ENCODE assay signal across 9 cellular contexts in the genomic region with DNA sequence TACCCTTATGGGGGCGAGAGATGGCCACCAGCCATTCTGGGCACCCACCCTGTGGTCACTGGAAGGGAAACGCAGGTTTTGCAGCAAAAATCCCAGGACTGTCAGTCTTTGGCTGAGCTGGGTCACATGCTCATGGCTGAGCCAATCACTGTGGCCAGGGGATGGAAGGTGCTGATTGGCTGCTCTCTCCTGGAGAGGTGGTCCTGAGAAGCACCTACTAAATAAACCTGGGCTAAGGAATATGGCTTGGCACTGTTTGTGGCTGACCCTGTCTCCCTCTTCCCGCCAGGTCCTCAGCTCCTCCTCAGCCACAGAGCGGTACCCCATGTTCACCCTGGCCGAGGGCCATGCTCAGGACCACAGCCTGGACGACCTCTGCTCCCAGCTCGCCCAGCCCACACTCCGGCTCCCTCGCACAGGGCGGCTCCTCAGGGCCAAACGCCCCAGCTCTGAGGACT. TPM values are rescaled to one million over a fixed set of nuclear protein-coding genes. Genes with fewer than 3 reads are reported as not detected.
DNase-seq lines count a peak whose midpoint lies in the region; ATAC-seq and TF ChIP-seq lines count a peak whose summit lies in the region.
"Had no signal": no experiment of that assay in that cellular context is flagged by ENCODE, and none has a peak within 500 bp of the region (broad histone marks: within the 10 kb centered on the region; RNA-seq: fewer than 3 reads in every experiment).

No MANE protein-coding gene starts in this region.

- peak overlapping the region; percentile 66 for H3K27ac ChIP-seq in naive thymus-derived CD4-positive, alpha-beta T cell (ENCODE audit: low read depth, low read length)
- H3K27ac ChIP-seq: gastrocnemius medialis had no signal

- H3K27me3 ChIP-seq in naive thymus-derived CD4-positive, alpha-beta T cell (ENCODE audit: control insufficient read depth in 2 of 2, insufficient read depth in 2 of 2, low read length in 2 of 2): no peaks in the 10 kb centered on the region
- H3K27me3 ChIP-seq: gastrocnemius medialis had no signal

- H3K4me3 Mint-ChIP-seq in activated naive CD4-positive, alpha-beta T cell treated with anti-CD3 and anti-CD28 coated beads, Interleukin-2, amount 10 ng/mL, durations not matched to agents 7 days and 5 days: no peak overlapping the region
- H3K4me3 Mint-ChIP-seq in naive thymus-derived CD4-positive, alpha-beta T cell: peak overlapping the region in 8 of 10 donors; percentile 21 to 82 (median 79)

- DNase-seq in DMS53 (lab: John Stamatoyannopoulos, UW) (peak; percentile 39), DMS53 treated with DMSO at 0.1 percent for 48 hours (lab: John Stamatoyannopoulos, UW; ENCODE audit: unreplicated experiment) (no peak), NCI-H187 treated with DMSO at 0.1 percent for 48 hours (lab: John Stamatoyannopoulos, UW) (no peak), KG1 (lab: John Stamatoyannopoulos, UW) (no peak), cerebellum (ENCODE audit: low spot score) (no peak)
- peak; percentile 37 for DNase-seq in activated naive CD4-positive, alpha-beta T cell treated with anti-CD3 and anti-CD28 coated beads, Interleukin-2, amount 10 ng/mL, durations not matched to agents 7 days and 5 days
- peak in 2 of 9 donors; percentile 16 to 35 for DNase-seq in naive thymus-derived CD4-positive, alpha-beta T cell
- DNase-seq: gastrocnemius medialis had no signal

- no peak for TF ChIP-seq EP300 in Ishikawa (IDR thresholded peaks at IDR 0.05; ENCODE audit: borderline replicate concordance)

- peak overlapping the region; percentile 97 for H3K27ac Mint-ChIP-seq in activated naive CD4-positive, alpha-beta T cell treated with anti-CD3 and anti-CD28 coated beads, Interleukin-2, amount 10 ng/mL, durations not matched to agents 7 days and 5 days
- peak overlapping the region in 8 of 9 donors; percentile 81 to 96 (median 94) for H3K27ac Mint-ChIP-seq in naive thymus-derived CD4-positive, alpha-beta T cell

- peaks cover 41 to 54% of the 10 kb centered on the region in 2 donors for H3K4me1 ChIP-seq in naive thymus-derived CD4-positive, alpha-beta T cell (ENCODE audit: control insufficient read depth in 2 of 2, insufficient read depth in 2 of 2, low read length in 2 of 2)
- H3K4me1 ChIP-seq: gastrocnemius medialis had no signal

- no peak overlapping the region for H3K4me3 ChIP-seq in naive thymus-derived CD4-positive, alpha-beta T cell (ENCODE audit: low read length)
- H3K4me3 ChIP-seq: gastrocnemius medialis had no signal

- H3K9me3 ChIP-seq in naive thymus-derived CD4-positive, alpha-beta T cell (ENCODE audit: control insufficient read depth in 2 of 3, low read length in 3 of 3): no peaks in the 10 kb centered on the region
- H3K9me3 ChIP-seq: gastrocnemius medialis had no signal

- H3K9me3 Mint-ChIP-seq in activated naive CD4-positive, alpha-beta T cell treated with anti-CD3 and anti-CD28 coated beads, Interleukin-2, amount 10 ng/mL, durations not matched to agents 7 days and 5 days: no peaks in the 10 kb centered on the region
- no peaks in the 10 kb centered on the region for H3K9me3 Mint-ChIP-seq in naive thymus-derived CD4-positive, alpha-beta T cell

- ATAC-seq in naive thymus-derived CD4-positive, alpha-beta T cell: peak; percentile 42

- CTCF ChIA-PET in activated naive CD4-positive, alpha-beta T cell treated with anti-CD3 and anti-CD28 coated beads, Interleukin-2, amount 10 ng/mL, durations not matched to agents 7 days and 5 days (lab: Charles Lee): interaction anchor here (0.8 to 2.5 kb wide), 12 partner anchors 11 to 281 kb away, joined by 3 to 12 read pairs (median 4); partner anchors contain the start of genes ICAM1 and KRI1
- CTCF ChIA-PET in naive thymus-derived CD4-positive, alpha-beta T cell (lab: Charles Lee): interaction anchor here (0.5 to 2.2 kb wide), 6 partner anchors 9 to 91 kb away, joined by 3 to 6 read pairs (median 4); no protein-coding TSS in a partner anchor

- H3K27me3 Mint-ChIP-seq in activated naive CD4-positive, alpha-beta T cell treated with anti-CD3 and anti-CD28 coated beads, Interleukin-2, amount 10 ng/mL, durations not matched to agents 7 days and 5 days: no peaks in the 10 kb centered on the region
- no peaks in the 10 kb centered on the region for H3K27me3 Mint-ChIP-seq in naive thymus-derived CD4-positive, alpha-beta T cell

- H3K4me1 Mint-ChIP-seq in activated naive CD4-positive, alpha-beta T cell treated with anti-CD3 and anti-CD28 coated beads, Interleukin-2, amount 10 ng/mL, durations not matched to agents 7 days and 5 days: peaks cover 58% of the 10 kb centered on the region
- H3K4me1 Mint-ChIP-seq in naive thymus-derived CD4-positive, alpha-beta T cell: peaks cover 22 to 58% (median 41%) of the 10 kb centered on the region in 7 donors

- no peak for TF ChIP-seq RAD21 in Ishikawa (IDR thresholded peaks at IDR 0.05; ENCODE audit: low read depth)

- peaks cover 60% of the 10 kb centered on the region for H3K36me3 Mint-ChIP-seq in activated naive CD4-positive, alpha-beta T cell treated with anti-CD3 and anti-CD28 coated beads, Interleukin-2, amount 10 ng/mL, durations not matched to agents 7 days and 5 days
- peaks cover 0 to 32% (median 7%) of the 10 kb centered on the region in 5 donors for H3K36me3 Mint-ChIP-seq in naive thymus-derived CD4-positive, alpha-beta T cell

- intact Hi-C loops in naive thymus-derived CD4-positive, alpha-beta T cell (cut with micrococcal nuclease): loop anchor here in 1 of 2 donors (5.0 kb wide), 1 partner anchor 45 kb away; no protein-coding TSS in a partner anchor

- H3K36me3 ChIP-seq in naive thymus-derived CD4-positive, alpha-beta T cell (ENCODE audit: control insufficient read depth in 2 of 3, insufficient read depth in 3 of 3, low read length in 3 of 3): peaks cover 21 to 76% (median 23%) of the 10 kb centered on the region in 3 experiments

- POLR2A ChIA-PET in naive thymus-derived CD4-positive, alpha-beta T cell (lab: Charles Lee): interaction anchor here (0.6 to 6.8 kb wide), 11 partner anchors 8 to 1260 kb away, joined by 3 to 77 read pairs (median 4); partner anchors contain the start of genes CDKN2D and KRI1

TF ChIP-seq in Ishikawa, 13 proteins besides CTCF, POLR2A, EP300 and RAD21:
- TF ChIP-seq, protein P1, sequence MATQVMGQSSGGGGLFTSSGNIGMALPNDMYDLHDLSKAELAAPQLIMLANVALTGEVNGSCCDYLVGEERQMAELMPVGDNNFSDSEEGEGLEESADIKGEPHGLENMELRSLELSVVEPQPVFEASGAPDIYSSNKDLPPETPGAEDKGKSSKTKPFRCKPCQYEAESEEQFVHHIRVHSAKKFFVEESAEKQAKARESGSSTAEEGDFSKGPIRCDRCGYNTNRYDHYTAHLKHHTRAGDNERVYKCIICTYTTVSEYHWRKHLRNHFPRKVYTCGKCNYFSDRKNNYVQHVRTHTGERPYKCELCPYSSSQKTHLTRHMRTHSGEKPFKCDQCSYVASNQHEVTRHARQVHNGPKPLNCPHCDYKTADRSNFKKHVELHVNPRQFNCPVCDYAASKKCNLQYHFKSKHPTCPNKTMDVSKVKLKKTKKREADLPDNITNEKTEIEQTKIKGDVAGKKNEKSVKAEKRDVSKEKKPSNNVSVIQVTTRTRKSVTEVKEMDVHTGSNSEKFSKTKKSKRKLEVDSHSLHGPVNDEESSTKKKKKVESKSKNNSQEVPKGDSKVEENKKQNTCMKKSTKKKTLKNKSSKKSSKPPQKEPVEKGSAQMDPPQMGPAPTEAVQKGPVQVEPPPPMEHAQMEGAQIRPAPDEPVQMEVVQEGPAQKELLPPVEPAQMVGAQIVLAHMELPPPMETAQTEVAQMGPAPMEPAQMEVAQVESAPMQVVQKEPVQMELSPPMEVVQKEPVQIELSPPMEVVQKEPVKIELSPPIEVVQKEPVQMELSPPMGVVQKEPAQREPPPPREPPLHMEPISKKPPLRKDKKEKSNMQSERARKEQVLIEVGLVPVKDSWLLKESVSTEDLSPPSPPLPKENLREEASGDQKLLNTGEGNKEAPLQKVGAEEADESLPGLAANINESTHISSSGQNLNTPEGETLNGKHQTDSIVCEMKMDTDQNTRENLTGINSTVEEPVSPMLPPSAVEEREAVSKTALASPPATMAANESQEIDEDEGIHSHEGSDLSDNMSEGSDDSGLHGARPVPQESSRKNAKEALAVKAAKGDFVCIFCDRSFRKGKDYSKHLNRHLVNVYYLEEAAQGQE (IDR thresholded peaks at IDR 0.05; ENCODE audit: low read depth): no peak
- TF ChIP-seq, protein P2, sequence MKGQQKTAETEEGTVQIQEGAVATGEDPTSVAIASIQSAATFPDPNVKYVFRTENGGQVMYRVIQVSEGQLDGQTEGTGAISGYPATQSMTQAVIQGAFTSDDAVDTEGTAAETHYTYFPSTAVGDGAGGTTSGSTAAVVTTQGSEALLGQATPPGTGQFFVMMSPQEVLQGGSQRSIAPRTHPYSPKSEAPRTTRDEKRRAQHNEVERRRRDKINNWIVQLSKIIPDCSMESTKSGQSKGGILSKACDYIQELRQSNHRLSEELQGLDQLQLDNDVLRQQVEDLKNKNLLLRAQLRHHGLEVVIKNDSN (IDR thresholded peaks at IDR 0.05): peak; percentile 92
- TF ChIP-seq FOXM1 (IDR thresholded peaks at IDR 0.05; ENCODE audit: borderline replicate concordance, low read depth) (no peak), TAF1 (IDR thresholded peaks at IDR 0.05; ENCODE audit: low read depth) (no peak)

RNA-seq across cellular contexts. Expression of gene ATG4D, which starts 8.9 kb away (rescaled TPM):
- 10 to 100 TPM; 41.7 to 70.3 (median 56.7) TPM for total RNA-seq in naive thymus-derived CD4-positive, alpha-beta T cell
- polyA plus RNA-seq in naive thymus-derived CD4-positive, alpha-beta T cell: 10 to 100 TPM; 12.9 to 21.8 TPM
- total RNA-seq in cerebellum: 10.3 TPM

RNA-seq across cellular contexts. Expression of gene KRI1, which starts 13.2 kb away (rescaled TPM):
- total RNA-seq in naive thymus-derived CD4-positive, alpha-beta T cell: 10 to 100 TPM; 48.4 to 84.1 (median 60.4) TPM
- 10 to 100 TPM; 13.7 to 47.6 TPM for polyA plus RNA-seq in naive thymus-derived CD4-positive, alpha-beta T cell
- total RNA-seq in cerebellum: 5.9 TPM

RNA-seq across cellular contexts. Expression of gene CDKN2D, which starts 16.2 kb away (rescaled TPM):
- 10 to 100 TPM; 20.5 to 73.9 (median 47.5) TPM for total RNA-seq in naive thymus-derived CD4-positive, alpha-beta T cell
- 100 to 1,000 TPM in 1 of 2 donors, 10 to 100 TPM in 1; 72.9 to 102 TPM for polyA plus RNA-seq in naive thymus-derived CD4-positive, alpha-beta T cell
- total RNA-seq in cerebellum: 38.2 TPM

RNA-seq across cellular contexts. Expression of gene AP1M2, which starts 34.5 kb away (rescaled TPM):
- not detected for total RNA-seq in naive thymus-derived CD4-positive, alpha-beta T cell
- polyA plus RNA-seq in naive thymus-derived CD4-positive, alpha-beta T cell: not detected
- total RNA-seq in cerebellum: 3.0 TPM

RNA-seq across cellular contexts. Expression of gene S1PR5, which starts 35.4 kb away (rescaled TPM):
- total RNA-seq in naive thymus-derived CD4-positive, alpha-beta T cell: 10 to 100 TPM in 1 of 5 experiments, 1 to 10 TPM in 1, under 1 TPM in 2, not detected in 1; 0.51 to 22.0 (median 3.5) TPM
- under 1 TPM; 0.53 to 0.55 TPM for polyA plus RNA-seq in naive thymus-derived CD4-positive, alpha-beta T cell
- total RNA-seq in cerebellum: 0.18 TPM
- total RNA-seq: gastrocnemius medialis had no signal

Comparison
In these comparisons a context has a peak if more than half of its experiments do, and no peak if none do; other contexts are left out.
1. DNase-seq: peak in DMS53 (single experiment) and activated naive CD4-positive, alpha-beta T cell treated with anti-CD3 and anti-CD28 coated beads, Interleukin-2, amount 10 ng/mL, durations not matched to agents 7 days and 5 days (single experiment); none in DMS53 treated with DMSO at 0.1 percent for 48 hours (single experiment), NCI-H187 treated with DMSO at 0.1 percent for 48 hours (single experiment), KG1 (single experiment) and cerebellum (single experiment).